In genomic region chr4:88172987-88173386, GRCh38 we compare ENCODE assay signal across 21 cellular contexts.
"Had no signal": no experiment of that assay in that cellular context is flagged by ENCODE, and none has a peak within 500 bp of the region (broad histone marks: within the 10 kb centered on the region; RNA-seq: fewer than 3 reads in every experiment).

No MANE protein-coding gene starts in this region.

- H3K27ac ChIP-seq: SJSA1, SK-N-MC had no signal

- DNase-seq: Karpas-422, KBM-7, MG63, NCI-H1092, NCI-H1105 treated with DMSO at 0.1 percent for 48 hours, NCI-H1436, NCI-H187, NCI-H2029, NCI-H2081 treated with DMSO at 0.1 percent for 48 hours, NCI-H2171, NCI-H226, NCI-H446, NCI-H510A, NCI-H524 treated with DMSO at 0.1 percent for 48 hours, NCI-H69, NCI-H774, Right ventricle myocardium superior, RPMI8226, SIG-M5 had no signal

- H3K36me3 ChIP-seq: MG63, SJSA1 had no signal

- H3K27me3 ChIP-seq: MG63, SJSA1 had no signal

- H3K4me3 ChIP-seq: MG63, SJSA1, SK-N-MC had no signal

- H3K9me3 ChIP-seq: MG63, SJSA1 had no signal
